In genomic region chr2:19843992-19844515, GRCh38 we compare ENCODE assay signal across 23 cellular contexts.
"Had no signal": no experiment of that assay in that cellular context is flagged by ENCODE, and none has a peak within 500 bp of the region (broad histone marks: within the 10 kb centered on the region; RNA-seq: fewer than 3 reads in every experiment).

No MANE protein-coding gene starts in this region.

- DNase-seq: dermis blood vessel endothelial cell; effector memory CD8-positive, alpha-beta T cell; erythroblast; kidney; left lung; mammary epithelial cell; mesendoderm; naive thymus-derived CD8-positive, alpha-beta T cell; nephron progenitor cell; nucleus accumbens; ovary; posterior cingulate gyrus; stimulated activated CD4-positive, alpha-beta T cell treated with anti-CD3 and anti-CD28 coated beads, Interleukin-12 subunit alpha, Interleukin-12 subunit beta, amount 100 ng/mL, for 4 hours; stimulated activated CD4-positive, alpha-beta T cell treated with anti-CD3 and anti-CD28 coated beads, Interleukin-1b, Interleukin-23, amount 100 ng/mL, for 48 hours; stimulated activated CD4-positive, alpha-beta T cell treated with anti-CD3 and anti-CD28 coated beads, Interleukin-4, amount 100 ng/mL, for 1 hour; stimulated activated CD8-positive, alpha-beta memory T cell treated with anti-CD3 and anti-CD28 coated beads, Interleukin-4, amount 100 ng/mL, for 48 hours; stimulated activated naive CD4-positive, alpha-beta T cell; stimulated activated naive CD8-positive, alpha-beta T cell treated with anti-CD3 and anti-CD28 coated beads, Interleukin-15, amount 100 ng/mL, for 72 hours; trophoblast cell had no signal

- H3K4me1 ChIP-seq: colonic mucosa, left lung, suprapubic skin had no signal

- H3K4me3 ChIP-seq: colonic mucosa, left lung, ovary, smooth muscle cell, suprapubic skin had no signal

- H3K27ac ChIP-seq: colonic mucosa, left lung, ovary, suprapubic skin had no signal

- H3K9me3 ChIP-seq: colonic mucosa, left lung, ovary, suprapubic skin had no signal

- ATAC-seq: effector memory CD8-positive, alpha-beta T cell; left lung; naive thymus-derived CD8-positive, alpha-beta T cell; sciatic nerve; stimulated activated naive CD8-positive, alpha-beta T cell treated with anti-CD3 and anti-CD28 coated beads, Interleukin-15, amount 100 ng/mL, for 72 hours had no signal

- H3K36me3 ChIP-seq: colonic mucosa, left lung, ovary, suprapubic skin had no signal

- H3K27me3 ChIP-seq: colonic mucosa, left lung, ovary, suprapubic skin had no signal
